1 cellular context compared by ENCODE assay signal in the genomic region with DNA sequence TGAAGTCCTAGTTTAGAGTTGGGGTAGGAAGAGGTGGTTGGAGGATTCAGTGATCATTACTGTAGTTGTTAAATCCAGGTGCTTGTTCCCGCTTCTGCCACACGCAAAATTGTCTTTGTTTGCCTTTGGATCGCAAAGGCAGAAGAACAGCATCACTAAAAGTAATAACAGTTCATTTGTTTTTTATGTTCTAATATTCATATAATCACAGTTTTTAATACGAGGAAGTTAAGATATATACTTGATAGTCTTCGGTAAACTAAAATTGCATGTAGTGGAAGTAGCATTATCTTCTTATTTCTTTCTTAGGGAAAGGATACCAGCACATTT.
TF ChIP-seq lines count a peak whose summit lies in the region.

No MANE protein-coding gene starts in this region.

TF ChIP-seq in A549, 52 proteins besides CTCF, POLR2A, EP300 and RAD21 (continued from another document):
- TF ChIP-seq REST (IDR thresholded peaks at IDR 0.05), result no peak
- no peak for TF ChIP-seq CHD4 (IDR thresholded peaks at IDR 0.05; ENCODE audit: borderline replicate concordance)
